Comparison of ENCODE assay signal across 10 cellular contexts in the genomic region with DNA sequence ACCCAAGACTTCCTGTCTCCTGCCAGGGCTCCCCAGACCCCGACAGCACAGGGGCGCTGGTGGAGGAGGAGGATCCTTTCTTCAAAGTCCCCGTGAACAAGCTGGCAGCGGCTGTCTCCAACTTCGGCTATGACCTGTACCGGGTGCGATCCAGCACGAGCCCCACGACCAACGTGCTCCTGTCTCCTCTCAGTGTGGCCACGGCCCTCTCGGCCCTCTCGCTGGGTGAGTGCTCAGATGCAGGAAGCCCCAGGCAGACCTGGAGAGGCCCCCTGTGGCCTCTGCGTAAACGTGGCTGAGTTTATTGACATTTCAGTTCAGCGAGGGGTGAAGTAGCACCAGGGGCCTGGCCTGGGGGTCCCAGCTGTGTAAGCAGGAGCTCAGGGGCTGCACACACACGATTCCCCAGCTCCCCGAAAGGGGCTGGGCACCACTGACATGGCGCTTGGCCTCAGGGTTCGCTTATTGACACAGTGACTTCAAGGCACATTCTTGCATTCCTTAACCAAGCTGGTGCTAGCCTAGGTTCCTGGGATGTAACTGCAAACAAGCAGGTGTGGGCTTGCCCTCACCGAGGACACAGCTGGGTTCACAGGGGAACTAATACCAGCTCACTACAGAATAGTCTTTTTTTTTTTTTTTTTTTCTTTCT. TPM values are rescaled to one million over a fixed set of nuclear protein-coding genes. Genes with fewer than 3 reads are reported as not detected.
DNase-seq lines count a peak whose midpoint lies in the region; ATAC-seq and TF ChIP-seq lines count a peak whose summit lies in the region.
"Had no signal": no experiment of that assay in that cellular context is flagged by ENCODE, and none has a peak within 500 bp of the region (broad histone marks: within the 10 kb centered on the region; RNA-seq: fewer than 3 reads in every experiment).

No MANE protein-coding gene starts in this region.

- H3K9ac ChIP-seq in subcutaneous abdominal adipose tissue (ENCODE audit: low read length in 5 of 5) = no peak overlapping the region

- H3K9me3 ChIP-seq in iPS-18c (ENCODE audit: control insufficient read depth, insufficient read depth, low read length) (peaks cover 2% of the 10 kb centered on the region), subcutaneous abdominal adipose tissue (ENCODE audit: control insufficient read depth in 5 of 5, low read length in 5 of 5) (no peaks in the 10 kb centered on the region)
- H3K9me3 ChIP-seq: ovary had no signal

- no peaks in the 10 kb centered on the region for H3K9me3 Mint-ChIP-seq in activated CD4-positive, alpha-beta T cell treated with anti-CD3 and anti-CD28 coated beads for 36 hours (ENCODE audit: low read depth)
- no peaks in the 10 kb centered on the region for H3K9me3 Mint-ChIP-seq in activated CD8-positive, alpha-beta T cell treated with anti-CD3 and anti-CD28 coated beads for 36 hours

- CTCF ChIA-PET in activated CD4-positive, alpha-beta T cell treated with anti-CD3 and anti-CD28 coated beads for 36 hours (lab: Charles Lee) = interaction anchor here (0.6 to 1.5 kb wide), 3 partner anchors 9 to 578 kb away, joined by 3 to 5 read pairs (median 4); no protein-coding TSS in a partner anchor
- CTCF ChIA-PET in activated CD8-positive, alpha-beta T cell treated with anti-CD3 and anti-CD28 coated beads for 36 hours (lab: Charles Lee) = interaction anchor here (0.6 to 3.1 kb wide), 6 partner anchors 10 to 96 kb away, joined by 3 to 16 read pairs (median 3); no protein-coding TSS in a partner anchor

- peak; percentile 27 for DNase-seq in activated CD4-positive, alpha-beta T cell treated with anti-CD3 and anti-CD28 coated beads for 36 hours
- no peak for DNase-seq in activated CD4-positive, alpha-beta T cell treated with anti-CD3 and anti-CD28 coated beads, Interleukin-2, amount 50 U/mL, for 48 hours
- DNase-seq in activated CD8-positive, alpha-beta T cell treated with anti-CD3 and anti-CD28 coated beads for 36 hours = peak; percentile 57
- DNase-seq in NCI-H187 (lab: John Stamatoyannopoulos, UW) (no peak), SW 1271 (lab: John Stamatoyannopoulos, UW) (no peak), T-helper 2 cell (no peak)
- DNase-seq: ovary had no signal

- TF ChIP-seq CTCF in activated CD8-positive, alpha-beta T cell treated with anti-CD3 and anti-CD28 coated beads for 36 hours (IDR thresholded peaks at IDR 0.05) = no peak

- peak overlapping the region; percentile 30 for H3K27ac ChIP-seq in subcutaneous abdominal adipose tissue (ENCODE audit: low read depth, low read length)
- H3K27ac ChIP-seq: ovary had no signal

- peak overlapping the region; percentile 19 for H3K27ac Mint-ChIP-seq in activated CD4-positive, alpha-beta T cell treated with anti-CD3 and anti-CD28 coated beads for 36 hours
- H3K27ac Mint-ChIP-seq in activated CD8-positive, alpha-beta T cell treated with anti-CD3 and anti-CD28 coated beads for 36 hours = peak overlapping the region; percentile 86

- peak overlapping the region; percentile 8 for H3K4me3 Mint-ChIP-seq in activated CD4-positive, alpha-beta T cell treated with anti-CD3 and anti-CD28 coated beads for 36 hours
- peak overlapping the region; percentile 72 for H3K4me3 Mint-ChIP-seq in activated CD8-positive, alpha-beta T cell treated with anti-CD3 and anti-CD28 coated beads for 36 hours

- H3K4me3 ChIP-seq in iPS-18c (ENCODE audit: insufficient read depth, low read depth, low read length) (peak overlapping the region; percentile 5; the same call in 1 of the 2 replicates), subcutaneous abdominal adipose tissue (ENCODE audit: low read depth in 1 of 5, low read length in 5 of 5) (no peak overlapping the region)
- H3K4me3 ChIP-seq: ovary had no signal

- peak; percentile 53 for ATAC-seq in activated CD4-positive, alpha-beta T cell treated with anti-CD3 and anti-CD28 coated beads for 36 hours
- ATAC-seq in activated CD8-positive, alpha-beta T cell treated with anti-CD3 and anti-CD28 coated beads for 36 hours = peak; percentile 67

- peaks cover 16% of the 10 kb centered on the region for H3K4me1 Mint-ChIP-seq in activated CD4-positive, alpha-beta T cell treated with anti-CD3 and anti-CD28 coated beads for 36 hours
- peaks cover 27% of the 10 kb centered on the region for H3K4me1 Mint-ChIP-seq in activated CD8-positive, alpha-beta T cell treated with anti-CD3 and anti-CD28 coated beads for 36 hours (ENCODE audit: low read depth)

- peaks cover 1% of the 10 kb centered on the region for H3K36me3 Mint-ChIP-seq in activated CD4-positive, alpha-beta T cell treated with anti-CD3 and anti-CD28 coated beads for 36 hours (ENCODE audit: low read depth)
- H3K36me3 Mint-ChIP-seq in activated CD8-positive, alpha-beta T cell treated with anti-CD3 and anti-CD28 coated beads for 36 hours (ENCODE audit: low read depth) = peaks cover 1% of the 10 kb centered on the region

- intact Hi-C loops in activated CD4-positive, alpha-beta T cell treated with anti-CD3 and anti-CD28 coated beads for 36 hours (cut with DNase I, micrococcal nuclease) = no loop called here
- intact Hi-C loops in activated CD8-positive, alpha-beta T cell treated with anti-CD3 and anti-CD28 coated beads for 36 hours (cut with micrococcal nuclease) = loop anchor here (10.0 kb wide), 1 partner anchor 45 kb away; a partner anchor contains a TSS

- H3K36me3 ChIP-seq in subcutaneous abdominal adipose tissue (ENCODE audit: control insufficient read depth in 5 of 5, insufficient read depth in 5 of 5, low read length in 5 of 5) = peaks cover 0 to 44% (median 37%) of the 10 kb centered on the region in 5 donors
- H3K36me3 ChIP-seq: ovary had no signal

- POLR2A ChIA-PET in activated CD4-positive, alpha-beta T cell treated with anti-CD3 and anti-CD28 coated beads for 36 hours (lab: Charles Lee) = interaction anchor here (0.5 to 1.1 kb wide), 3 partner anchors 16 to 122 kb away, joined by 3 to 5 read pairs (median 5); no protein-coding TSS in a partner anchor
- POLR2A ChIA-PET in activated CD8-positive, alpha-beta T cell treated with anti-CD3 and anti-CD28 coated beads for 36 hours (lab: Charles Lee) = interaction anchor here (1.0 to 1.7 kb wide), 7 partner anchors 14 to 101 kb away, joined by 3 to 6 read pairs (median 3); a partner anchor contains a TSS

- no peaks in the 10 kb centered on the region for H3K27me3 ChIP-seq in subcutaneous abdominal adipose tissue (ENCODE audit: control insufficient read depth in 5 of 5, insufficient read depth in 4 of 5, low read length in 5 of 5)
- H3K27me3 ChIP-seq: ovary had no signal

- H3K4me1 ChIP-seq in subcutaneous abdominal adipose tissue (ENCODE audit: control insufficient read depth in 5 of 5, insufficient read depth in 5 of 5, low read length in 5 of 5) = peaks cover 2 to 48% (median 34%) of the 10 kb centered on the region in 5 donors

- H3K27me3 Mint-ChIP-seq in activated CD4-positive, alpha-beta T cell treated with anti-CD3 and anti-CD28 coated beads for 36 hours = no peaks in the 10 kb centered on the region
- H3K27me3 Mint-ChIP-seq in activated CD8-positive, alpha-beta T cell treated with anti-CD3 and anti-CD28 coated beads for 36 hours = no peaks in the 10 kb centered on the region

RNA-seq across cellular contexts. Expression of a gene that starts 8.1 kb away (rescaled TPM):
- under 1 TPM; 0.27 to 0.47 TPM for total RNA-seq in activated CD4-positive, alpha-beta T cell treated with anti-CD3 and anti-CD28 coated beads for 36 hours
- 1 to 10 TPM; 6.8 to 6.9 TPM for total RNA-seq in activated CD8-positive, alpha-beta T cell treated with anti-CD3 and anti-CD28 coated beads for 36 hours

RNA-seq across cellular contexts. Expression of a gene that starts 27.3 kb away (rescaled TPM):
- under 1 TPM in 1 of 2 experiments, not detected in 1; 0.12 TPM for total RNA-seq in activated CD4-positive, alpha-beta T cell treated with anti-CD3 and anti-CD28 coated beads for 36 hours
- under 1 TPM; 0.11 to 0.18 TPM for total RNA-seq in activated CD8-positive, alpha-beta T cell treated with anti-CD3 and anti-CD28 coated beads for 36 hours
- total RNA-seq: temporal lobe had no signal

RNA-seq across cellular contexts. Expression of a gene that starts 45.4 kb away (rescaled TPM):
- total RNA-seq in activated CD4-positive, alpha-beta T cell treated with anti-CD3 and anti-CD28 coated beads for 36 hours = 1 to 10 TPM; 6.9 to 8.6 TPM
- 1 to 10 TPM; 7.0 to 8.0 TPM for total RNA-seq in activated CD8-positive, alpha-beta T cell treated with anti-CD3 and anti-CD28 coated beads for 36 hours

RNA-seq across cellular contexts. Expression of a gene that starts 59.8 kb away (rescaled TPM):
- 10 to 100 TPM; 19.7 to 19.8 TPM for total RNA-seq in activated CD4-positive, alpha-beta T cell treated with anti-CD3 and anti-CD28 coated beads for 36 hours
- 10 to 100 TPM; 22.2 to 22.7 TPM for total RNA-seq in activated CD8-positive, alpha-beta T cell treated with anti-CD3 and anti-CD28 coated beads for 36 hours

RNA-seq across cellular contexts. Expression of a gene that starts 59.8 kb away (rescaled TPM):
- total RNA-seq in activated CD4-positive, alpha-beta T cell treated with anti-CD3 and anti-CD28 coated beads for 36 hours = under 1 TPM; 0.30 to 0.39 TPM
- under 1 TPM; 0.07 to 0.09 TPM for total RNA-seq in activated CD8-positive, alpha-beta T cell treated with anti-CD3 and anti-CD28 coated beads for 36 hours

Comparison
In these comparisons a context has a peak if more than half of its experiments do, and no peak if none do; other contexts are left out.
1. DNase-seq: peak in activated CD4-positive, alpha-beta T cell treated with anti-CD3 and anti-CD28 coated beads for 36 hours (single experiment) and activated CD8-positive, alpha-beta T cell treated with anti-CD3 and anti-CD28 coated beads for 36 hours (single experiment); none in activated CD4-positive, alpha-beta T cell treated with anti-CD3 and anti-CD28 coated beads, Interleukin-2, amount 50 U/mL, for 48 hours (0 of 2), NCI-H187 (0 of 2), SW 1271 (0 of 2) and T-helper 2 cell (0 of 5).
2. RNA of a gene that starts 8.1 kb away (total RNA-seq): 6.8 to 6.9 TPM in activated CD8-positive, alpha-beta T cell treated with anti-CD3 and anti-CD28 coated beads for 36 hours; 0.27 to 0.47 TPM in activated CD4-positive, alpha-beta T cell treated with anti-CD3 and anti-CD28 coated beads for 36 hours; every median in the first group is over 4 times any median in the second.